1 cellular context compared by ENCODE assay signal in the genomic region with DNA sequence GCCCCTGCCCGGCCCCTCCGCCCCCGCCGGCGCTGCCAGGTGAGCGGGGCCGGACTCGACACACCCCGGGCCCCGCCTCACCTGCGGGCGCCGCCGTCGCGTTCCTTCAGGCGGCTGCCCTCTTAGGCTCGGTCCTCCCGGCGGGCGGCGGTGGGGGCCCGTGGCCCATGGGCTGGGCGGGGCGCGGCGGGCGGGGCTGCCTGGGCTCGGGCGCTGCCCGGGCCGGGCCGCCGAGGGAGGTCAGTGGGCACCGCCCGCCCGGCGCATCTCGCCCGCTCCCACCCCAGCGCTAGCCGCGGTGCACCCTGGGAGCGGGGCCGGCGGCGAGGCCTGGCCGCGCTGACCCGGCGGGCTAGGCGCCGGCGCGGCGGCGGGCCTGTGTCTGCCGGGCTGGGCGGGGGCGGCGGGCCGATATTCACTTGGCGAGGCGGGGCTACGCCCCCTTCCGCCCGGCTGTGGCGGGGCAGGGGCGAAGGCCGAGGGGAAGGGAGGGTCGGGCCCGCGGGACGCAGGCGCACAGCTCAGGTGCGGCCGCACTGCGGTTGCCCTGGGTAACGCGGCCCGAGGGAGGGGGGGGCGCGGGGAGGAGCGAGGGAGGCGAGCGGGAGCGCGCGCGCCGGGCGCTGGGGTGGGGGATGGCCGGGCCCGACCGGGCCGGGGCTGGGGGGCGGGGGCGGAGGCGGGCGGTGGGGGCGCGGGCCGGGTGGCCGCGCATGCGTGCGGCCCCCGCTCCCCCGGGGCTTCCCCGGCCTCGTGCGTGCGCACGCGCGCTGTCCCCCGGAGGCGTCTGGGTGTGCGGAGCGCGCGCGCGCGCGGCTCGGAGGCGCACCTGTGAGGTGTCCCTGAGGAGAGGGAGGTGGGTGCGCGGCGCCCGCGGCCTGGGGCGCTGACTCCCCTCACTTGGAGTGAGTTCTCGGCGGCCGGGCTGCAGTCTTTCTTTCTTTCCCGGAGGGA.
TF ChIP-seq lines count a peak whose summit lies in the region.

A gene with protein sequence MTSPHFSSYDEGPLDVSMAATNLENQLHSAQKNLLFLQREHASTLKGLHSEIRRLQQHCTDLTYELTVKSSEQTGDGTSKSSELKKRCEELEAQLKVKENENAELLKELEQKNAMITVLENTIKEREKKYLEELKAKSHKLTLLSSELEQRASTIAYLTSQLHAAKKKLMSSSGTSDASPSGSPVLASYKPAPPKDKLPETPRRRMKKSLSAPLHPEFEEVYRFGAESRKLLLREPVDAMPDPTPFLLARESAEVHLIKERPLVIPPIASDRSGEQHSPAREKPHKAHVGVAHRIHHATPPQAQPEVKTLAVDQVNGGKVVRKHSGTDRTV (minus strand): TSS at position 384 of the 954 bp plus-strand sequence. CDS start 28,526 bp downstream, outside the sequence.
Gene ZNF664, plus strand, starts transcription at position 768 of the 954 bp plus-strand sequence. CDS start 38,930 bp downstream, outside the sequence.

TF ChIP-seq in HepG2, 621 proteins besides CTCF, POLR2A, EP300 and RAD21 (continued from another document and continues in another):
- TF ChIP-seq PAXIP1 (CRISPR knock-in tag; conservative IDR thresholded peaks at IDR 0.05) = peak; percentile 45; the same call in 1 of the 2 replicates
- peak; percentile 22; the same call in 1 of the 2 replicates for TF ChIP-seq ZNF768 (CRISPR knock-in tag; IDR thresholded peaks at IDR 0.05)
- TF ChIP-seq, protein P1, sequence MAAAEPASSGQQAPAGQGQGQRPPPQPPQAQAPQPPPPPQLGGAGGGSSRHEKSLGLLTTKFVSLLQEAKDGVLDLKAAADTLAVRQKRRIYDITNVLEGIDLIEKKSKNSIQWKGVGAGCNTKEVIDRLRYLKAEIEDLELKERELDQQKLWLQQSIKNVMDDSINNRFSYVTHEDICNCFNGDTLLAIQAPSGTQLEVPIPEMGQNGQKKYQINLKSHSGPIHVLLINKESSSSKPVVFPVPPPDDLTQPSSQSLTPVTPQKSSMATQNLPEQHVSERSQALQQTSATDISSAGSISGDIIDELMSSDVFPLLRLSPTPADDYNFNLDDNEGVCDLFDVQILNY (CRISPR knock-in tag; conservative IDR thresholded peaks at IDR 0.05) = no peak; the same call in 1 of the 2 replicates
- 0 out of 2 replicates have a peak, but pooled peaks have one; percentile 32 for TF ChIP-seq GATAD1 (CRISPR knock-in tag; IDR thresholded peaks at IDR 0.05)
- TF ChIP-seq ZFY (CRISPR knock-in tag; IDR thresholded peaks at IDR 0.05) = peak; percentile 76
- TF ChIP-seq, protein P2, sequence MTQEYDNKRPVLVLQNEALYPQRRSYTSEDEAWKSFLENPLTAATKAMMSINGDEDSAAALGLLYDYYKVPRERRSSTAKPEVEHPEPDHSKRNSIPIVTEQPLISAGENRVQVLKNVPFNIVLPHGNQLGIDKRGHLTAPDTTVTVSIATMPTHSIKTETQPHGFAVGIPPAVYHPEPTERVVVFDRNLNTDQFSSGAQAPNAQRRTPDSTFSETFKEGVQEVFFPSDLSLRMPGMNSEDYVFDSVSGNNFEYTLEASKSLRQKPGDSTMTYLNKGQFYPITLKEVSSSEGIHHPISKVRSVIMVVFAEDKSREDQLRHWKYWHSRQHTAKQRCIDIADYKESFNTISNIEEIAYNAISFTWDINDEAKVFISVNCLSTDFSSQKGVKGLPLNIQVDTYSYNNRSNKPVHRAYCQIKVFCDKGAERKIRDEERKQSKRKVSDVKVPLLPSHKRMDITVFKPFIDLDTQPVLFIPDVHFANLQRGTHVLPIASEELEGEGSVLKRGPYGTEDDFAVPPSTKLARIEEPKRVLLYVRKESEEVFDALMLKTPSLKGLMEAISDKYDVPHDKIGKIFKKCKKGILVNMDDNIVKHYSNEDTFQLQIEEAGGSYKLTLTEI (CRISPR knock-in tag; conservative IDR thresholded peaks at IDR 0.05) = no peak
- no peak for TF ChIP-seq CHCHD3 (CRISPR knock-in tag; IDR thresholded peaks at IDR 0.05)
- TF ChIP-seq ZNF224 (CRISPR knock-in tag; IDR thresholded peaks at IDR 0.05) = no peak
- TF ChIP-seq BCL3 (CRISPR knock-in tag; IDR thresholded peaks at IDR 0.05) = 0 out of 2 replicates have a peak, but pooled peaks have one; percentile 10
- TF ChIP-seq, protein P3, sequence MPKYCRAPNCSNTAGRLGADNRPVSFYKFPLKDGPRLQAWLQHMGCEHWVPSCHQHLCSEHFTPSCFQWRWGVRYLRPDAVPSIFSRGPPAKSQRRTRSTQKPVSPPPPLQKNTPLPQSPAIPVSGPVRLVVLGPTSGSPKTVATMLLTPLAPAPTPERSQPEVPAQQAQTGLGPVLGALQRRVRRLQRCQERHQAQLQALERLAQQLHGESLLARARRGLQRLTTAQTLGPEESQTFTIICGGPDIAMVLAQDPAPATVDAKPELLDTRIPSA (CRISPR knock-in tag; IDR thresholded peaks at IDR 0.05; ENCODE audit: borderline replicate concordance) = no peak
- no peak for TF ChIP-seq TFE3 (CRISPR knock-in tag; IDR thresholded peaks at IDR 0.05)
- TF ChIP-seq HNRNPK (IDR thresholded peaks at IDR 0.05; ENCODE audit: low read depth, low read length, poor library complexity, severe bottlenecking) = peak; percentile 28
- TF ChIP-seq, protein P4, sequence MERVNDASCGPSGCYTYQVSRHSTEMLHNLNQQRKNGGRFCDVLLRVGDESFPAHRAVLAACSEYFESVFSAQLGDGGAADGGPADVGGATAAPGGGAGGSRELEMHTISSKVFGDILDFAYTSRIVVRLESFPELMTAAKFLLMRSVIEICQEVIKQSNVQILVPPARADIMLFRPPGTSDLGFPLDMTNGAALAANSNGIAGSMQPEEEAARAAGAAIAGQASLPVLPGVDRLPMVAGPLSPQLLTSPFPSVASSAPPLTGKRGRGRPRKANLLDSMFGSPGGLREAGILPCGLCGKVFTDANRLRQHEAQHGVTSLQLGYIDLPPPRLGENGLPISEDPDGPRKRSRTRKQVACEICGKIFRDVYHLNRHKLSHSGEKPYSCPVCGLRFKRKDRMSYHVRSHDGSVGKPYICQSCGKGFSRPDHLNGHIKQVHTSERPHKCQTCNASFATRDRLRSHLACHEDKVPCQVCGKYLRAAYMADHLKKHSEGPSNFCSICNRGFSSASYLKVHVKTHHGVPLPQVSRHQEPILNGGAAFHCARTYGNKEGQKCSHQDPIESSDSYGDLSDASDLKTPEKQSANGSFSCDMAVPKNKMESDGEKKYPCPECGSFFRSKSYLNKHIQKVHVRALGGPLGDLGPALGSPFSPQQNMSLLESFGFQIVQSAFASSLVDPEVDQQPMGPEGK (CRISPR knock-in tag; IDR thresholded peaks at IDR 0.05) = peak; percentile 50
- TF ChIP-seq KAT7 (CRISPR knock-in tag; IDR thresholded peaks at IDR 0.05; ENCODE audit: borderline replicate concordance) = 0 out of 2 replicates have a peak, but pooled peaks have one; percentile 56
- peak; percentile 10 for TF ChIP-seq YY1 (IDR thresholded peaks at IDR 0.05; ENCODE audit: insufficient read depth, insufficient replicate concordance, low read depth, low read length)
- TF ChIP-seq SKI (IDR thresholded peaks at IDR 0.05; ENCODE audit: partially characterized antibody) = peak; percentile 99
- TF ChIP-seq HDAC1 (CRISPR knock-in tag; IDR thresholded peaks at IDR 0.05) = 0 out of 2 replicates have a peak, but pooled peaks have one; percentile 27
- peak; percentile 32; the same call in 1 of the 2 replicates for TF ChIP-seq ARNTL (CRISPR knock-in tag; IDR thresholded peaks at IDR 0.05)
- TF ChIP-seq SAP130 (CRISPR knock-in tag; IDR thresholded peaks at IDR 0.05; ENCODE audit: low read depth) = peak; percentile 50
- TF ChIP-seq, protein P5, sequence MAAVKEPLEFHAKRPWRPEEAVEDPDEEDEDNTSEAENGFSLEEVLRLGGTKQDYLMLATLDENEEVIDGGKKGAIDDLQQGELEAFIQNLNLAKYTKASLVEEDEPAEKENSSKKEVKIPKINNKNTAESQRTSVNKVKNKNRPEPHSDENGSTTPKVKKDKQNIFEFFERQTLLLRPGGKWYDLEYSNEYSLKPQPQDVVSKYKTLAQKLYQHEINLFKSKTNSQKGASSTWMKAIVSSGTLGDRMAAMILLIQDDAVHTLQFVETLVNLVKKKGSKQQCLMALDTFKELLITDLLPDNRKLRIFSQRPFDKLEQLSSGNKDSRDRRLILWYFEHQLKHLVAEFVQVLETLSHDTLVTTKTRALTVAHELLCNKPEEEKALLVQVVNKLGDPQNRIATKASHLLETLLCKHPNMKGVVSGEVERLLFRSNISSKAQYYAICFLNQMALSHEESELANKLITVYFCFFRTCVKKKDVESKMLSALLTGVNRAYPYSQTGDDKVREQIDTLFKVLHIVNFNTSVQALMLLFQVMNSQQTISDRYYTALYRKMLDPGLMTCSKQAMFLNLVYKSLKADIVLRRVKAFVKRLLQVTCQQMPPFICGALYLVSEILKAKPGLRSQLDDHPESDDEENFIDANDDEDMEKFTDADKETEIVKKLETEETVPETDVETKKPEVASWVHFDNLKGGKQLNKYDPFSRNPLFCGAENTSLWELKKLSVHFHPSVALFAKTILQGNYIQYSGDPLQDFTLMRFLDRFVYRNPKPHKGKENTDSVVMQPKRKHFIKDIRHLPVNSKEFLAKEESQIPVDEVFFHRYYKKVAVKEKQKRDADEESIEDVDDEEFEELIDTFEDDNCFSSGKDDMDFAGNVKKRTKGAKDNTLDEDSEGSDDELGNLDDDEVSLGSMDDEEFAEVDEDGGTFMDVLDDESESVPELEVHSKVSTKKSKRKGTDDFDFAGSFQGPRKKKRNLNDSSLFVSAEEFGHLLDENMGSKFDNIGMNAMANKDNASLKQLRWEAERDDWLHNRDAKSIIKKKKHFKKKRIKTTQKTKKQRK (IDR thresholded peaks at IDR 0.05; ENCODE audit: low read length) = no peak
- peak; percentile 69 for TF ChIP-seq KDM2A (CRISPR knock-in tag; IDR thresholded peaks at IDR 0.05; ENCODE audit: borderline replicate concordance, low read depth)
- peak; percentile 29; the same call in 1 of the 2 replicates for TF ChIP-seq HOXA3 (CRISPR knock-in tag; IDR thresholded peaks at IDR 0.05)
- peak; percentile 27; the same call in 1 of the 2 replicates for TF ChIP-seq GATA4 (IDR thresholded peaks at IDR 0.05; ENCODE audit: borderline replicate concordance, low read depth)
- peak; percentile 76 for TF ChIP-seq POLR2G (IDR thresholded peaks at IDR 0.05; ENCODE audit: low read depth, low read length)
- TF ChIP-seq, protein P6, sequence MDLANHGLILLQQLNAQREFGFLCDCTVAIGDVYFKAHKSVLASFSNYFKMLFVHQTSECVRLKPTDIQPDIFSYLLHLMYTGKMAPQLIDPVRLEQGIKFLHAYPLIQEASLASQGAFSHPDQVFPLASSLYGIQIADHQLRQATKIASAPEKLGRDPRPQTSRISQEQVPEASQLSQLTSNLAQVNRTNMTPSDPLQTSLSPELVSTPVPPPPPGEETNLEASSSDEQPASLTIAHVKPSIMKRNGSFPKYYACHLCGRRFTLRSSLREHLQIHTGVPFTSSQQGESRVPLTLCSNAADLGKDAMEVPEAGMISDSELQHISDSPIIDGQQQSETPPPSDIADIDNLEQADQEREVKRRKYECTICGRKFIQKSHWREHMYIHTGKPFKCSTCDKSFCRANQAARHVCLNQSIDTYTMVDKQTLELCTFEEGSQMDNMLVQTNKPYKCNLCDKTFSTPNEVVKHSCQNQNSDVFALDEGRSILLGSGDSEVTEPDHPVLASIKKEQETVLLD (CRISPR knock-in tag; IDR thresholded peaks at IDR 0.05; ENCODE audit: low read depth) = peak; percentile 97
- peak; percentile 72 for TF ChIP-seq TAF1 (CRISPR knock-in tag; IDR thresholded peaks at IDR 0.05)
- TF ChIP-seq HNF4G (IDR thresholded peaks at IDR 0.05; ENCODE audit: borderline replicate concordance, low read depth, low read length) = peak; percentile 38; the same call in 1 of the 2 replicates
- TF ChIP-seq HNF4G (CRISPR knock-in tag; IDR thresholded peaks at IDR 0.05; ENCODE audit: borderline replicate concordance, low read depth) = no peak; the same call in 1 of the 2 replicates
- TF ChIP-seq ZNF740 (CRISPR knock-in tag; IDR thresholded peaks at IDR 0.05) = peak; percentile 59; the same call in 1 of the 2 replicates
- TF ChIP-seq POGZ (CRISPR knock-in tag; IDR thresholded peaks at IDR 0.05) = peak; percentile 15; the same call in 1 of the 2 replicates
